Comparison of ENCODE assay signal across 23 cellular contexts in the genomic region with DNA sequence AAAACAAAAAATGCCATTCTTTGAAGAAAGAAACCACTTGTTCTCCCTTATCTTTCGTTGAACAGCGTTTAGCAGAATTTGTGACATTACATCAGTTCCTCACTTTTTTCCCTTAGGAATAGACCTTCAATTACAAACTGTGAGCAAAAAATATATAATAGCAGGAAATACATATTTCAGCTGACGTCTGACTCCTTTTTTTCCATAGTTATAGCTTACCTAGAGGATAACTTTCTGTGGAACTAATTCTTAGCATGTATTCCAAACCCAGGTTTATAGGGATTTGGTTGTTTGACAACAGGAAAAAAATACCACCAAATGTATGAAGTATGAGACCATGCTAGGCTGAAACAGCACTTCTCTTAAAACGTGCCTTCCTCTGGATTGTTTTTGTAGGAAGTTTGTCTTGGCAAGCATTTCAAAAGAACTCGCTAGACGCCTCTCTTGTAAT. TPM values are rescaled to one million over a fixed set of nuclear protein-coding genes. Genes with fewer than 3 reads are reported as not detected.
DNase-seq lines count a peak whose midpoint lies in the region; ATAC-seq and TF ChIP-seq lines count a peak whose summit lies in the region.
"Had no signal": no experiment of that assay in that cellular context is flagged by ENCODE, and none has a peak within 500 bp of the region (broad histone marks: within the 10 kb centered on the region; RNA-seq: fewer than 3 reads in every experiment).

No MANE protein-coding gene starts in this region.

- TF ChIP-seq POLR2A in gastroesophageal sphincter (IDR thresholded peaks at IDR 0.05): no peak

- TF ChIP-seq CTCF in gastroesophageal sphincter (IDR thresholded peaks at IDR 0.05): no peak

- H3K36me3 ChIP-seq in SJCRH30 (no peaks in the 10 kb centered on the region), gastroesophageal sphincter (no peaks in the 10 kb centered on the region), subcutaneous abdominal adipose tissue (ENCODE audit: control insufficient read depth in 5 of 5, insufficient read depth in 5 of 5, low read length in 5 of 5) (peaks cover 0 to 3% (median 0%) of the 10 kb centered on the region in 5 donors)

- peak overlapping the region; percentile 64 for H3K27ac ChIP-seq in SJCRH30
- peak overlapping the region in 3 of 4 donors; percentile 32 to 56 (median 52) for H3K27ac ChIP-seq in gastroesophageal sphincter
- peak overlapping the region; percentile 26 for H3K27ac ChIP-seq in subcutaneous abdominal adipose tissue (ENCODE audit: low read depth, low read length)

- no peaks in the 10 kb centered on the region for H3K27me3 ChIP-seq in SJCRH30
- H3K27me3 ChIP-seq in gastroesophageal sphincter: no peaks in the 10 kb centered on the region
- H3K27me3 ChIP-seq in subcutaneous abdominal adipose tissue (ENCODE audit: control insufficient read depth in 5 of 5, insufficient read depth in 4 of 5, low read length in 5 of 5): no peaks in the 10 kb centered on the region

- ATAC-seq in gastroesophageal sphincter (no peak), GM21390 (IDR thresholded peaks at IDR 0.05; ENCODE audit: unreplicated experiment) (no peak), HG02981 (IDR thresholded peaks at IDR 0.05; ENCODE audit: unreplicated experiment) (no peak)
- ATAC-seq: activated CD4-positive, alpha-beta T cell treated with anti-CD3 and anti-CD28 coated beads for 36 hours; T-cell had no signal

- no peak overlapping the region for H3K9ac ChIP-seq in subcutaneous abdominal adipose tissue (ENCODE audit: low read length in 5 of 5)

- TF ChIP-seq EP300 in Ishikawa (IDR thresholded peaks at IDR 0.05; ENCODE audit: borderline replicate concordance): no peak
- no peak for TF ChIP-seq EP300 in gastroesophageal sphincter (IDR thresholded peaks at IDR 0.05)

- DNase-seq in SJCRH30 (peak in 1 of 2 experiments; percentile 66), NCI-H2081 treated with DMSO at 0.1 percent for 48 hours (lab: John Stamatoyannopoulos, UW) (no peak)
- DNase-seq: activated CD4-positive, alpha-beta T cell treated with anti-CD3 and anti-CD28 coated beads for 36 hours; DND-41; endodermal cell; H9; immature natural killer cell; Karpas-422; naive B cell; NCI-H1048; NCI-H187 treated with DMSO at 0.1 percent for 48 hours; NCI-H524; occipital lobe; RPMI8226; stimulated activated naive CD4-positive, alpha-beta T cell; T-cell; trophoblast cell had no signal

- H3K4me3 ChIP-seq in SJCRH30 (peak overlapping the region; percentile 34), gastroesophageal sphincter (no peak overlapping the region), subcutaneous abdominal adipose tissue (ENCODE audit: low read depth in 1 of 5, low read length in 5 of 5) (no peak overlapping the region)

- H3K4me1 ChIP-seq in SJCRH30 (peaks cover 38% of the 10 kb centered on the region), gastroesophageal sphincter (peaks cover 0 to 52% (median 7%) of the 10 kb centered on the region in 3 donors), subcutaneous abdominal adipose tissue (ENCODE audit: control insufficient read depth in 5 of 5, insufficient read depth in 5 of 5, low read length in 5 of 5) (peaks cover 5 to 66% (median 30%) of the 10 kb centered on the region in 5 donors)

- WGBS in gastroesophageal sphincter (ENCODE audit: low coverage in 1 of 2), 2 donors: 38 to 42% methylated on average over 6 of the region's 6 CpGs

- H3K9me3 ChIP-seq in SJCRH30 (replicated peaks) (no peaks in the 10 kb centered on the region), gastroesophageal sphincter (no peaks in the 10 kb centered on the region), subcutaneous abdominal adipose tissue (ENCODE audit: control insufficient read depth in 5 of 5, low read length in 5 of 5) (no peaks in the 10 kb centered on the region)

- no peak for TF ChIP-seq RAD21 in Ishikawa (IDR thresholded peaks at IDR 0.05; ENCODE audit: low read depth)

TF ChIP-seq in Ishikawa, 13 proteins besides CTCF, POLR2A, EP300 and RAD21:
- TF ChIP-seq FOXM1 (IDR thresholded peaks at IDR 0.05; ENCODE audit: borderline replicate concordance, low read depth) (no peak), NFIC (IDR thresholded peaks at IDR 0.05) (0 out of 2 replicates have a peak, but pooled peaks have one; percentile 22)

RNA-seq across cellular contexts. Expression of a gene that starts 2.0 kb away (rescaled TPM):
- total RNA-seq in SJCRH30 (2014; rRNA removed; shearing (Covaris generic)): 112 and 128 TPM in 2 replicates
- 10 to 100 TPM in 3 of 4 donors, 1 to 10 TPM in 1; 9.8 to 82.9 (median 63.1) TPM for total RNA-seq in gastroesophageal sphincter
- total RNA-seq: activated CD4-positive, alpha-beta T cell treated with anti-CD3 and anti-CD28 coated beads for 36 hours; activated T-helper 1 cell treated with anti-CD3 and anti-CD28 coated beads, Interleukin-12 subunit alpha, Interleukin-12 subunit beta, Interleukin-2, Interleukin-4 antibody, amounts not matched to agents 30 ng/mL and 10 ng/mL and 1 ng/mL, durations not matched to agents 14 hours and 24 hours and 36 hours had no signal
